ENCODE assay signal across 7 cellular contexts in genomic region chr16:25257956-25258855, GRCh38. TPM values are rescaled to one million over a fixed set of nuclear protein-coding genes. Genes with fewer than 3 reads are reported as not detected.
DNase-seq lines count a peak whose midpoint lies in the region; ATAC-seq and TF ChIP-seq lines count a peak whose summit lies in the region.

No MANE protein-coding gene starts in this region.

- H3K27me3 ChIP-seq in iPS DF 6.9 (ENCODE audit: control insufficient read depth, insufficient read depth, low read length) (no peaks in the 10 kb centered on the region), gastrocnemius medialis (no peaks in the 10 kb centered on the region)

- peak overlapping the region; percentile 84 for H3K4me3 ChIP-seq in iPS DF 6.9 (ENCODE audit: low read length)
- peak overlapping the region; percentile 79 to 93 (median 90) for H3K4me3 ChIP-seq in gastrocnemius medialis

- no peak for TF ChIP-seq CTCF in gastrocnemius medialis (IDR thresholded peaks at IDR 0.05 in 4 of 5, conservative IDR thresholded peaks at IDR 0.05 in 1 of 5)

- intact Hi-C loops in gastrocnemius medialis (cut with DNase I; ENCODE audit: low total_unique reads) = loop anchor here (5.0 to 10.0 kb wide), 4 partner anchors 151 to 716 kb away; no protein-coding TSS in a partner anchor

- no CpG with 5 or more reads among the region's 57 CpGs for WGBS in iPS DF 6.9 (ENCODE audit: insufficient coverage, insufficient read length)

- ATAC-seq in GM18505 (IDR thresholded peaks at IDR 0.05; ENCODE audit: unreplicated experiment) = peak; percentile 44
- peak; percentile 46 for ATAC-seq in HG02885 (IDR thresholded peaks at IDR 0.05; ENCODE audit: poor library complexity, unreplicated experiment)
- ATAC-seq in gastrocnemius medialis = peak; percentile 62 to 66

- in situ Hi-C loops in gastrocnemius medialis (cut with MboI; ENCODE audit: low sequenced_read_pairs in 4 of 4) = loop anchor here in 2 of 4 donors (25.0 kb wide), 1 partner anchor 721 kb away; the partner anchor contains the start of gene RBBP6 (in 2 of the 2)

- H3K36me3 ChIP-seq in iPS DF 6.9 (ENCODE audit: control insufficient read depth, insufficient read depth, low read length) = peaks cover 7% of the 10 kb centered on the region; the same call in 1 of the 2 replicates
- H3K36me3 ChIP-seq in gastrocnemius medialis = peaks cover 0 to 14% of the 10 kb centered on the region in 2 donors

- no peaks in the 10 kb centered on the region for H3K9me3 ChIP-seq in iPS DF 6.9 (ENCODE audit: control insufficient read depth, insufficient read depth, low read length)
- no peaks in the 10 kb centered on the region for H3K9me3 ChIP-seq in gastrocnemius medialis

- TF ChIP-seq POLR2A in GM18505 (IDR thresholded peaks at IDR 0.05; ENCODE audit: borderline replicate concordance, extremely low read depth, insufficient read depth, insufficient read length) (peak; percentile 82), gastrocnemius medialis (IDR thresholded peaks at IDR 0.05) (no peak)

- DNase-seq in NCI-H1694 (lab: John Stamatoyannopoulos, UW) = peak; percentile 66
- peak; percentile 65 for DNase-seq in T-helper 22 cell (ENCODE audit: low read depth)
- DNase-seq in astrocyte of the hippocampus (ENCODE audit: low read depth, low spot score) = peak; percentile 91
- DNase-seq in iPS DF 6.9 (ENCODE audit: low read depth, low spot score) = peak; percentile 50
- DNase-seq in gastrocnemius medialis = peak; percentile 70 to 85

- H3K4me1 ChIP-seq in iPS DF 6.9 (ENCODE audit: control insufficient read depth, insufficient read depth, low read length) = no peaks in the 10 kb centered on the region
- H3K4me1 ChIP-seq in gastrocnemius medialis = peaks cover 36 to 49% of the 10 kb centered on the region in 2 donors

- H3K27ac ChIP-seq in iPS DF 6.9 (ENCODE audit: low read length) (no peak overlapping the region), gastrocnemius medialis (peak overlapping the region; percentile 90 to 99 (median 98))

RNA-seq across cellular contexts. Expression of gene ZKSCAN2, which starts 0.6 kb away (rescaled TPM):
- 1 to 10 TPM; 2.9 to 6.9 (median 5.2) TPM for total RNA-seq in gastrocnemius medialis

RNA-seq across cellular contexts. Expression of gene AQP8, which starts 41.5 kb away (rescaled TPM):
- total RNA-seq in gastrocnemius medialis = 1 to 10 TPM in 1 of 4 donors, not detected in 3; 1.2 TPM
